Comparison of ENCODE assay signal across 8 cellular contexts in the genomic region with DNA sequence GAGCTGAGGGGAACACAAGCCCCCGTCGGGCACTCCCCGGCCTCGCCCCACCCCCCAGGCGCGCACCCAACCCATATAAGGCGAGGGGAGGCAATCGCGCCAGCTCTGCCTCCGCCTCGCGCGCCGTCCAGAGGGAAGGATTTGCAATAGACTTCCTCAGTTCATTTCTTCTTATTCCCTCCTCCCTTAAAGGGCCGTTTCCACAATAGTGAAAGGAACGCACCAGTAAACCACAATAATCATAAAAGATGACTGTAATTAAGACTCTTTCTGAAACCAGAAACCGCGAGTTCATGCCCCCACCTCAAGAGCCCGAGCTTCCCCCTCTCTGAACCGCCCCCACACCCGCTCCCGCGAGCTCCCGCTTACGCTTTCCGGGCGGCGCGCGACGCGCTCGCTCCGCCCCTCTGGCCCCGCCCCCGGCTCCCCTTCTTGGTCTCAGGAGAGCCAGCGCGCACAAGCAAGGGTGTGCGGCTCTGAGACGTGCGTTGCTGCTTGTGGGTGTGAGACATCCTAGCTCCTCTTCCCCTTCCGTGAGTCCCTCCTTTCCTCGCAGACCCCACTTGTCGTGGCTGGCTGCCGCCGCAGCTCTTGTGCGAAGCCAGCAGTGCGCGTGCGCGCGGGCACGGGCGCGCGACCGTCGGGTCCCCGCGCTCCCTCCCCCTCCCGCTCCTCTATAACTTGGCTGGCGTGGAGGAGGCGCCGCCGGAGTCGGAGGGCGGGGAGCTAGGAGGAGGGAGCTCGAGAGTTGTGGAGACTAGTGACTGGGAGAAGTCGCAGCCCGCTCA. TPM values are rescaled to one million over a fixed set of nuclear protein-coding genes. Genes with fewer than 3 reads are reported as not detected.
DNase-seq lines count a peak whose midpoint lies in the region; ATAC-seq, FAIRE-seq and TF ChIP-seq lines count a peak whose summit lies in the region.

A gene with protein sequence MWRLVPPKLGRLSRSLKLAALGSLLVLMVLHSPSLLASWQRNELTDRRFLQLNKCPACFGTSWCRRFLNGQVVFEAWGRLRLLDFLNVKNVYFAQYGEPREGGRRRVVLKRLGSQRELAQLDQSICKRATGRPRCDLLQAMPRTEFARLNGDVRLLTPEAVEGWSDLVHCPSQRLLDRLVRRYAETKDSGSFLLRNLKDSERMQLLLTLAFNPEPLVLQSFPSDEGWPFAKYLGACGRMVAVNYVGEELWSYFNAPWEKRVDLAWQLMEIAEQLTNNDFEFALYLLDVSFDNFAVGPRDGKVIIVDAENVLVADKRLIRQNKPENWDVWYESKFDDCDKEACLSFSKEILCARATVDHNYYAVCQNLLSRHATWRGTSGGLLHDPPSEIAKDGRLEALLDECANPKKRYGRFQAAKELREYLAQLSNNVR (plus strand): TSS at position 457 of the 788 bp plus-strand sequence. CDS start 510 bp downstream, outside the sequence.

- H3K4me1 ChIP-seq in DND-41 (ENCODE audit: insufficient read depth, low read length) (peaks cover 42% of the 10 kb centered on the region), GM23248 (ENCODE audit: insufficient read depth) (peaks cover 30% of the 10 kb centered on the region), Karpas-422 (ENCODE audit: low read length) (peaks cover 38% of the 10 kb centered on the region), esophagus muscularis mucosa (peaks cover 0 to 31% (median 27%) of the 10 kb centered on the region in 4 donors), muscle layer of duodenum (ENCODE audit: control insufficient read depth in 1 of 2, insufficient read depth in 2 of 2, low read length in 2 of 2) (peaks cover 6 to 7% of the 10 kb centered on the region in 2 donors)

- peak within 1 kb of the TSS; percentile 85 for H3K9ac ChIP-seq in DND-41 (ENCODE audit: low read depth, low read length)
- H3K9ac ChIP-seq in GM23248: peak within 1 kb of the TSS; percentile 88
- H3K9ac ChIP-seq in Karpas-422 (ENCODE audit: low read length): peak within 1 kb of the TSS; percentile 87

- peak within 1 kb of the TSS; percentile 86 for H3K27ac ChIP-seq in DND-41 (ENCODE audit: low read length)
- peak within 1 kb of the TSS; percentile 84 for H3K27ac ChIP-seq in GM23248
- H3K27ac ChIP-seq in Karpas-422 (ENCODE audit: low read length): peak within 1 kb of the TSS; percentile 86
- H3K27ac ChIP-seq in esophagus muscularis mucosa (replicated peaks in 1 of 4): peak within 1 kb of the TSS; percentile 95 to 97 (median 96)
- H3K27ac ChIP-seq in muscle layer of duodenum (ENCODE audit: low read length): peak within 1 kb of the TSS; percentile 95

- peaks cover 0 to 3% of the 10 kb centered on the region in 2 donors for H3K36me3 Mint-ChIP-seq in activated T-cell treated with anti-CD3 and anti-CD28 coated beads, Interleukin-2, amount 50 U/mL, for 72 hours (ENCODE audit: insufficient read depth in 2 of 2)

- no peaks in the 10 kb centered on the region for H3K9me2 ChIP-seq in GM23248 (ENCODE audit: insufficient read depth)
- no peaks in the 10 kb centered on the region for H3K9me2 ChIP-seq in Karpas-422 (replicated peaks; ENCODE audit: insufficient read depth, low read length)

- FAIRE-seq in RCC 7860 (lab: Jason Lieb, UNC): peak; percentile 35

- H2AFZ ChIP-seq in DND-41 (ENCODE audit: low read depth, low read length): peak within 1 kb of the TSS; percentile 94
- H2AFZ ChIP-seq in GM23248: peak within 1 kb of the TSS; percentile 99
- H2AFZ ChIP-seq in Karpas-422 (ENCODE audit: low read length): peak within 1 kb of the TSS; percentile 95

- WGBS in GM23248 (ENCODE audit: low coverage in 1 of 2, low lambda C conversion rate in 2 of 2, missing lambda C conversion rate in 2 of 2), 2 experiments: 1% methylated on average over 63 to 67 of the region's 70 CpGs
- WGBS in esophagus muscularis mucosa: under 1% methylated on average over 31 of the region's 70 CpGs

- peaks cover 27% of the 10 kb centered on the region for H3K4me1 Mint-ChIP-seq in activated T-cell treated with anti-CD3 and anti-CD28 coated beads, Interleukin-2, amount 50 U/mL, for 72 hours (ENCODE audit: low read depth)

- H3K4me3 Mint-ChIP-seq in activated T-cell treated with anti-CD3 and anti-CD28 coated beads, Interleukin-2, amount 50 U/mL, for 72 hours: peak within 1 kb of the TSS; percentile 90 to 95

- peak within 1 kb of the TSS; percentile 89 for H3K27ac Mint-ChIP-seq in activated T-cell treated with anti-CD3 and anti-CD28 coated beads, Interleukin-2, amount 50 U/mL, for 72 hours

- peak; percentile 81 for TF ChIP-seq POLR2A in esophagus muscularis mucosa (IDR thresholded peaks at IDR 0.05; ENCODE audit: low read depth)

- H3K4me2 ChIP-seq in DND-41 (ENCODE audit: insufficient read depth, low read length) (peak within 1 kb of the TSS; percentile 88), GM23248 (ENCODE audit: unreplicated experiment) (peak within 1 kb of the TSS; percentile 98), Karpas-422 (ENCODE audit: low read depth, low read length, poor library complexity, severe bottlenecking) (peak within 1 kb of the TSS; percentile 92)

- no peak for TF ChIP-seq CTCF in DND-41 (IDR thresholded peaks at IDR 0.05; ENCODE audit: borderline replicate concordance, extremely low read depth, low read length, poor library complexity, severe bottlenecking)
- TF ChIP-seq CTCF in esophagus muscularis mucosa (IDR thresholded peaks at IDR 0.05): no peak

- H3K36me3 ChIP-seq in DND-41 (ENCODE audit: insufficient read depth, low read length) (no peaks in the 10 kb centered on the region), GM23248 (ENCODE audit: low read depth) (no peaks in the 10 kb centered on the region), Karpas-422 (ENCODE audit: insufficient read depth, low read length) (no peaks in the 10 kb centered on the region), esophagus muscularis mucosa (no peaks in the 10 kb centered on the region), muscle layer of duodenum (ENCODE audit: control insufficient read depth in 1 of 2, insufficient read depth in 2 of 2, low read length in 2 of 2) (no peaks in the 10 kb centered on the region)

- DNase-seq in DND-41: peak; percentile 96
- DNase-seq in GM23248: peak; percentile 96
- peak; percentile 98 for DNase-seq in Karpas-422
- DNase-seq in RCC 7860 (ENCODE audit: low spot score): peak; percentile 88
- DNase-seq in activated T-cell treated with anti-CD3 and anti-CD28 coated beads, Interleukin-2, amount 50 U/mL, for 72 hours: peak; percentile 96 to 97
- peak; percentile 98 for DNase-seq in esophagus muscularis mucosa (ENCODE audit: extremely low spot score)
- peak; percentile 90 for DNase-seq in stimulated activated CD8-positive, alpha-beta memory T cell treated with anti-CD3 and anti-CD28 coated beads, Interleukin-7, amount 100 ng/mL, for 24 hours (ENCODE audit: low read depth)

- H4K20me1 ChIP-seq in DND-41 (ENCODE audit: insufficient read depth, low read length) (peaks cover 20% of the 10 kb centered on the region; the same call in 1 of the 2 replicates), GM23248 (ENCODE audit: insufficient read depth) (no peaks in the 10 kb centered on the region), Karpas-422 (ENCODE audit: insufficient read depth, low read depth, low read length) (peaks cover 32% of the 10 kb centered on the region)

- in situ Hi-C loops in GM23248 (cut with MboI): no loop called here

- intact Hi-C loops in esophagus muscularis mucosa (cut with DNase I): no loop called here

- H3K27me3 Mint-ChIP-seq in activated T-cell treated with anti-CD3 and anti-CD28 coated beads, Interleukin-2, amount 50 U/mL, for 72 hours (ENCODE audit: low read depth): peaks cover 9% of the 10 kb centered on the region

- H3K27me3 ChIP-seq in DND-41 (ENCODE audit: insufficient read depth, low read length, poor library complexity) (peaks cover 16% of the 10 kb centered on the region), GM23248 (replicated peaks; ENCODE audit: insufficient read depth) (no peaks in the 10 kb centered on the region), Karpas-422 (ENCODE audit: low read length) (no peaks in the 10 kb centered on the region), esophagus muscularis mucosa (no peaks in the 10 kb centered on the region), muscle layer of duodenum (ENCODE audit: low read depth, low read length) (peaks cover 4% of the 10 kb centered on the region)

- H3F3A ChIP-seq in GM23248 (ENCODE audit: insufficient read depth): peaks cover 12% of the 10 kb centered on the region; the same call in 1 of the 2 replicates

- H3K4me3 ChIP-seq in DND-41 (ENCODE audit: low read depth in 1 of 2, low read length in 2 of 2) (peak within 1 kb of the TSS; percentile 82 to 98), GM23248 (peak within 1 kb of the TSS; percentile 99), Karpas-422 (ENCODE audit: low read length) (peak within 1 kb of the TSS; percentile 95), esophagus muscularis mucosa (peak within 1 kb of the TSS; percentile 67 to 89 (median 88)), muscle layer of duodenum (ENCODE audit: low read depth in 1 of 2, low read length in 2 of 2) (peak within 1 kb of the TSS; percentile 97 to 100)

- H3K9me3 ChIP-seq in DND-41 (ENCODE audit: insufficient read depth, low read length, severe bottlenecking) (no peaks in the 10 kb centered on the region), GM23248 (ENCODE audit: low read depth) (no peaks in the 10 kb centered on the region), Karpas-422 (ENCODE audit: low read length) (no peaks in the 10 kb centered on the region), esophagus muscularis mucosa (no peaks in the 10 kb centered on the region), muscle layer of duodenum (ENCODE audit: control insufficient read depth in 1 of 2, low read length in 2 of 2) (no peaks in the 10 kb centered on the region)

- H3K9me3 Mint-ChIP-seq in activated T-cell treated with anti-CD3 and anti-CD28 coated beads, Interleukin-2, amount 50 U/mL, for 72 hours: no peaks in the 10 kb centered on the region

- ATAC-seq in DND-41 (ENCODE audit: insufficient read depth, low read depth): peak; percentile 72
- peak; percentile 68 to 73 for ATAC-seq in activated T-cell treated with anti-CD3 and anti-CD28 coated beads, Interleukin-2, amount 50 U/mL, for 72 hours (replicated peaks in 1 of 2)

- TF ChIP-seq EP300 in esophagus muscularis mucosa (IDR thresholded peaks at IDR 0.05): no peak

- peaks cover 42% of the 10 kb centered on the region for H3K79me2 ChIP-seq in DND-41 (ENCODE audit: insufficient read depth, low read length)
- peaks cover 39% of the 10 kb centered on the region for H3K79me2 ChIP-seq in GM23248 (ENCODE audit: insufficient read depth)
- H3K79me2 ChIP-seq in Karpas-422 (ENCODE audit: low read length): peaks cover 38% of the 10 kb centered on the region

RNA-seq across cellular contexts. Expression of the gene that starts here (rescaled TPM):
- total RNA-seq in GM23248 (2014; rRNA removed; shearing (Covaris generic)): 17.2 and 17.8 TPM in 2 replicates
- 10.5 and 12.3 TPM in 2 replicates for polyA plus RNA-seq in GM23248 (2016; fragmentation: Nextera tagmentation; extraction: Ambion mirVana)
- 41.9 and 51.6 TPM in 2 replicates for total RNA-seq in Karpas-422 (2014; rRNA removed; shearing (Covaris generic); ENCODE audit: low replicate concordance)
- 10 to 100 TPM in 1 of 2 donors, 1 to 10 TPM in 1; 9.4 to 10.4 TPM for total RNA-seq in activated T-cell treated with anti-CD3 and anti-CD28 coated beads, Interleukin-2, amount 50 U/mL, for 72 hours
- 10 to 100 TPM; 38.8 to 68.6 (median 48.3) TPM for total RNA-seq in esophagus muscularis mucosa

Comparison
In these comparisons a context has a peak if more than half of its experiments do, and no peak if none do; other contexts are left out.
1. Peak in every context shown above with its lines: DNase-seq, ATAC-seq, H3K4me3 ChIP-seq and H3K27ac ChIP-seq.